29 cellular contexts compared by ENCODE assay signal in genomic region chrX:12322031-12322430, GRCh38.
"Had no signal": no experiment of that assay in that cellular context is flagged by ENCODE, and none has a peak within 500 bp of the region (broad histone marks: within the 10 kb centered on the region; RNA-seq: fewer than 3 reads in every experiment).

No MANE protein-coding gene starts in this region.

- H3K27ac ChIP-seq: stomach, suprapubic skin, testis, thoracic aorta, thyroid gland, tibial artery, tibial nerve, transverse colon, upper lobe of left lung, upper lobe of right lung, uterus, vagina had no signal

- H3K36me3 ChIP-seq: stomach, suprapubic skin, thoracic aorta, thyroid gland, tibial artery, tibial nerve, transverse colon, upper lobe of left lung, upper lobe of right lung, uterus, vagina had no signal

- FAIRE-seq: urothelium cell line had no signal

- H3K36me3 Mint-ChIP-seq: stimulated activated effector memory CD8-positive, alpha-beta T cell treated with anti-CD3 and anti-CD28 coated beads, Interleukin-12 subunit alpha, Interleukin-12 subunit beta, amount 100 ng/mL, for 72 hours; stimulated activated memory B cell treated with anti-CD40 and anti-IgM and Interleukin-4, amounts not matched to agents 10 μg/mL and 1 μg/mL and 100 μg/mL, for 72 hours; stimulated activated naive B cell treated with anti-CD40 and anti-IgM and Interleukin-4, amounts not matched to agents 10 μg/mL and 1 μg/mL and 100 μg/mL, for 72 hours; type B pancreatic cell had no signal

- H3K27me3 Mint-ChIP-seq: stimulated activated memory B cell treated with anti-CD40 and anti-IgM and Interleukin-4, amounts not matched to agents 10 μg/mL and 1 μg/mL and 100 μg/mL, for 72 hours; type B pancreatic cell had no signal

- ATAC-seq: stimulated activated effector memory CD8-positive, alpha-beta T cell treated with anti-CD3 and anti-CD28 coated beads, Interleukin-12 subunit alpha, Interleukin-12 subunit beta, amount 100 ng/mL, for 72 hours; stimulated activated memory B cell treated with anti-CD40 and anti-IgM and Interleukin-4, amounts not matched to agents 10 μg/mL and 1 μg/mL and 100 μg/mL, for 72 hours; stimulated activated naive B cell treated with anti-CD40 and anti-IgM and Interleukin-4, amounts not matched to agents 10 μg/mL and 1 μg/mL and 100 μg/mL, for 72 hours; stimulated activated naive CD8-positive, alpha-beta T cell treated with anti-CD3 and anti-CD28 coated beads, Interleukin-15, amount 100 ng/mL, for 72 hours; stimulated activated naive CD8-positive, alpha-beta T cell treated with anti-CD3 and anti-CD28 coated beads, Interleukin-15, Interleukin-2, amounts not matched to agents 100 U/mL and 50 U/mL, for 24 hours; upper lobe of right lung had no signal

- H3K27me3 ChIP-seq: stomach, suprapubic skin, testis, thyroid gland, tibial artery, tibial nerve, transverse colon, upper lobe of left lung, upper lobe of right lung, uterus, vagina had no signal

- H3K4me3 ChIP-seq: stomach, suprapubic skin, testis, thoracic aorta, thyroid gland, tibial artery, tibial nerve, transverse colon, upper lobe of left lung, upper lobe of right lung, uterus, vagina had no signal

- H3K4me1 Mint-ChIP-seq: stimulated activated effector memory CD8-positive, alpha-beta T cell treated with anti-CD3 and anti-CD28 coated beads, Interleukin-12 subunit alpha, Interleukin-12 subunit beta, amount 100 ng/mL, for 72 hours; stimulated activated memory B cell treated with anti-CD40 and anti-IgM and Interleukin-4, amounts not matched to agents 10 μg/mL and 1 μg/mL and 100 μg/mL, for 72 hours; stimulated activated naive B cell treated with anti-CD40 and anti-IgM and Interleukin-4, amounts not matched to agents 10 μg/mL and 1 μg/mL and 100 μg/mL, for 72 hours; stimulated activated naive CD8-positive, alpha-beta T cell treated with anti-CD3 and anti-CD28 coated beads, Interleukin-15, amount 100 ng/mL, for 72 hours had no signal

- H3K4me1 ChIP-seq: stomach, suprapubic skin, testis, thyroid gland, tibial artery, tibial nerve, transverse colon, upper lobe of left lung, upper lobe of right lung, uterus, vagina had no signal

- H3K4me3 Mint-ChIP-seq: stimulated activated effector memory CD8-positive, alpha-beta T cell treated with anti-CD3 and anti-CD28 coated beads, Interleukin-12 subunit alpha, Interleukin-12 subunit beta, amount 100 ng/mL, for 72 hours; stimulated activated memory B cell treated with anti-CD40 and anti-IgM and Interleukin-4, amounts not matched to agents 10 μg/mL and 1 μg/mL and 100 μg/mL, for 72 hours; stimulated activated naive B cell treated with anti-CD40 and anti-IgM and Interleukin-4, amounts not matched to agents 10 μg/mL and 1 μg/mL and 100 μg/mL, for 72 hours; stimulated activated naive CD8-positive, alpha-beta T cell treated with anti-CD3 and anti-CD28 coated beads, Interleukin-15, amount 100 ng/mL, for 72 hours; stimulated activated naive CD8-positive, alpha-beta T cell treated with anti-CD3 and anti-CD28 coated beads, Interleukin-15, Interleukin-2, amounts not matched to agents 100 ng/mL and 50 ng/mL, for 24 hours; type B pancreatic cell had no signal

- H3K9me3 Mint-ChIP-seq: stimulated activated memory B cell treated with anti-CD40 and anti-IgM and Interleukin-4, amounts not matched to agents 10 μg/mL and 1 μg/mL and 100 μg/mL, for 72 hours; stimulated activated naive B cell treated with anti-CD40 and anti-IgM and Interleukin-4, amounts not matched to agents 10 μg/mL and 1 μg/mL and 100 μg/mL, for 72 hours; stimulated activated naive CD8-positive, alpha-beta T cell treated with anti-CD3 and anti-CD28 coated beads, Interleukin-15, amount 100 ng/mL, for 72 hours; stimulated activated naive CD8-positive, alpha-beta T cell treated with anti-CD3 and anti-CD28 coated beads, Interleukin-15, Interleukin-2, amounts not matched to agents 100 ng/mL and 50 ng/mL, for 24 hours; type B pancreatic cell had no signal

- DNase-seq: stimulated activated CD4-positive, alpha-beta T cell treated with anti-CD3 and anti-CD28 coated beads, Interleukin-2, amount 100 ng/mL, for 48 hours; stimulated activated CD4-positive, alpha-beta T cell treated with anti-CD3 and anti-CD28 coated beads, Interleukin-4, amount 100 ng/mL, for 1 hour; stimulated activated CD4-positive, alpha-beta T cell treated with anti-CD3 and anti-CD28 coated beads, Interleukin-4, amount 100 ng/mL, for 24 hours; stimulated activated CD4-positive, alpha-beta T cell treated with anti-CD3 and anti-CD28 coated beads, Interleukin-4, amount 100 ng/mL, for 4 hours; stimulated activated CD8-positive, alpha-beta memory T cell treated with anti-CD3 and anti-CD28 coated beads, Interleukin-4, amount 100 ng/mL, for 48 hours; stimulated activated naive B cell treated with anti-CD40 and anti-IgM and Interleukin-4, amounts not matched to agents 10 μg/mL and 1 μg/mL and 100 μg/mL, for 72 hours; stimulated activated naive CD4-positive, alpha-beta T cell; stimulated activated naive CD4-positive, alpha-beta T cell treated with Interleukin-2 at 50 U/mL for 16 hours; stimulated activated naive CD8-positive, alpha-beta T cell treated with anti-CD3 and anti-CD28 coated beads, Interleukin-15, amount 100 ng/mL, for 72 hours; stimulated activated naive CD8-positive, alpha-beta T cell treated with anti-CD3 and anti-CD28 coated beads, Interleukin-15, Interleukin-2, amounts not matched to agents 100 U/mL and 50 U/mL, for 24 hours; stomach; substantia nigra; testis; thyroid gland; tibial artery; transverse colon; trophoblast cell; upper lobe of left lung; upper lobe of right lung; uterus had no signal

- H3K9me3 ChIP-seq: stomach, suprapubic skin, testis, thoracic aorta, thyroid gland, tibial artery, tibial nerve, transverse colon, upper lobe of left lung, upper lobe of right lung, uterus, vagina had no signal

- H3K27ac Mint-ChIP-seq: stimulated activated effector memory CD8-positive, alpha-beta T cell treated with anti-CD3 and anti-CD28 coated beads, Interleukin-12 subunit alpha, Interleukin-12 subunit beta, amount 100 ng/mL, for 72 hours; stimulated activated memory B cell treated with anti-CD40 and anti-IgM and Interleukin-4, amounts not matched to agents 10 μg/mL and 1 μg/mL and 100 μg/mL, for 72 hours; stimulated activated naive B cell treated with anti-CD40 and anti-IgM and Interleukin-4, amounts not matched to agents 10 μg/mL and 1 μg/mL and 100 μg/mL, for 72 hours; stimulated activated naive CD8-positive, alpha-beta T cell treated with anti-CD3 and anti-CD28 coated beads, Interleukin-15, Interleukin-2, amounts not matched to agents 100 ng/mL and 50 ng/mL, for 24 hours; type B pancreatic cell had no signal
